Comparison of ENCODE assay signal across 15 cellular contexts in the genomic region with DNA sequence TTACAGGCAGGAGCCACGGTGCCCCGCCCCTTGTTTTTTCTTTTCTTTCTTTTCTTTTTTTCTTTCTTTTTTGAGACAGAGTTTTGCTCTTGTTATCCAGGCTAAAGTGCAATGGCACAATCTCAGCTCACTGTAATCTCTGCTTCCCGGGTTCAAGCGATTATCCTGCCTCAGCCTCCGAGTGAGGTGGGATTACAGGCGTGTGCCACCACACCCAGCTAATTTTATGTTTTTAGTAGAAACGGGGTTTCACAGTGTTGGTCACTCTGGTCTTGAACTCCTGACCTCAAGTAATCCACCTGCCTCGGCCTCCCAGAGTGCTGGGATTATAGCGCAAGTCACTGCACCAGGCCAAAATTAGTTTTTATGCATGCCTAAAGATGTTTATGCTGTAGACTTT. TPM values are rescaled to one million over a fixed set of nuclear protein-coding genes. Genes with fewer than 3 reads are reported as not detected.
DNase-seq lines count a peak whose midpoint lies in the region; ATAC-seq, FAIRE-seq and TF ChIP-seq lines count a peak whose summit lies in the region.
"Had no signal": no experiment of that assay in that cellular context is flagged by ENCODE, and none has a peak within 500 bp of the region (broad histone marks: within the 10 kb centered on the region; RNA-seq: fewer than 3 reads in every experiment).

No MANE protein-coding gene starts in this region.

- H3K36me3 ChIP-seq in Loucy (ENCODE audit: insufficient read depth, low read length) (peaks cover 45% of the 10 kb centered on the region), K562 (ENCODE audit: control insufficient read depth, insufficient read depth, low read length) (peaks cover 66% of the 10 kb centered on the region)

- intact Hi-C loops in K562 (cut with micrococcal nuclease), result loop anchor here (10.0 kb wide), 1 partner anchor 218 kb away; a partner anchor contains a TSS

- peaks cover 56% of the 10 kb centered on the region for H3K79me2 ChIP-seq in Loucy (ENCODE audit: insufficient read depth, low read length)
- peaks cover 54% of the 10 kb centered on the region for H3K79me2 ChIP-seq in K562 (ENCODE audit: control insufficient read depth, insufficient read depth, low read length)

- TF ChIP-seq POLR2A in K562 (conservative IDR thresholded peaks at IDR 0.05), result no peak

- no peaks in the 10 kb centered on the region for H3K27me3 Mint-ChIP-seq in T-helper 2 cell treated with Interferon-gamma antibody and Interleukin-4, amounts not matched to agents 5 μg/mL and 100 μg/mL, for 36 hours (ENCODE audit: low read depth)
- no peaks in the 10 kb centered on the region for H3K27me3 Mint-ChIP-seq in neural crest cell (ENCODE audit: low read depth)

- in situ Hi-C loops in K562 (cut with MboI), result no loop called here

- H3F3A ChIP-seq in Loucy (ENCODE audit: low read depth), result 0 out of 2 replicates have a peak, but pooled peaks cover 4% of the 10 kb centered on the region

- ATAC-seq in K562, result no peak
- ATAC-seq in GM18870 (IDR thresholded peaks at IDR 0.05; ENCODE audit: unreplicated experiment), result no peak
- ATAC-seq: left colon had no signal

- H3K27ac Mint-ChIP-seq in T-helper 2 cell treated with Interferon-gamma antibody and Interleukin-4, amounts not matched to agents 5 μg/mL and 100 μg/mL, for 36 hours, result no peak overlapping the region
- H3K27ac Mint-ChIP-seq in neural crest cell (ENCODE audit: unreplicated experiment), result no peak overlapping the region

- no peak for FAIRE-seq in K562 (lab: Jason Lieb, UNC)
- FAIRE-seq: A204.1, urothelium cell line had no signal

- TF ChIP-seq CTCF in Loucy (conservative IDR thresholded peaks at IDR 0.05; ENCODE audit: low read length) (no peak), K562 (IDR thresholded peaks at IDR 0.05 in 2 of 3, conservative IDR thresholded peaks at IDR 0.05 in 1 of 3; ENCODE audit: insufficient read depth in 2 of 3, low read depth in 1 of 3, low read length in 3 of 3) (no peak), neural crest cell (conservative IDR thresholded peaks at IDR 0.05) (no peak)

- TF ChIP-seq RAD21 in K562 (CRISPR knock-in tag; conservative IDR thresholded peaks at IDR 0.05 in 1 of 2, IDR thresholded peaks at IDR 0.05 in 1 of 2), result no peak

- DNase-seq in T-helper 2 cell treated with Interferon-gamma antibody and Interleukin-4, amounts not matched to agents 5 μg/mL and 100 μg/mL, for 36 hours (ENCODE audit: low spot score), result no peak
- DNase-seq in T-helper 2 cell (no peak), K562 (ENCODE audit: extremely low read depth in 1 of 4, low spot score in 3 of 4) (no peak), neural crest cell (ENCODE audit: low read depth, low spot score) (no peak), medulla oblongata (ENCODE audit: extremely low spot score) (no peak), MV-4-11 (lab: John Stamatoyannopoulos, UW) (no peak)
- DNase-seq: central memory CD4-positive, alpha-beta T cell; foreskin fibroblast; left colon; NCI-H510A had no signal

- no peak for TF ChIP-seq EP300 in K562 (IDR thresholded peaks at IDR 0.05; ENCODE audit: low read length)

- peak overlapping the region; percentile 86 for H3K4me2 ChIP-seq in Loucy (ENCODE audit: low read depth, low read length, poor library complexity, severe bottlenecking)
- peak overlapping the region; percentile 98; the same call in 1 of the 2 replicates for H3K4me2 ChIP-seq in K562 (ENCODE audit: insufficient read depth, low read length)

- CTCF ChIA-PET in K562 (lab: Yijun Ruan, JAX; ENCODE audit: low intra/inter-chr PET ratio), result no interaction called here

- H3K4me3 ChIP-seq in Loucy (ENCODE audit: low read length, poor library complexity, severe bottlenecking) (peak overlapping the region; percentile 92), K562 (peak overlapping the region; percentile 86)
- H3K4me3 ChIP-seq: SJSA1 had no signal

- H2AFZ ChIP-seq in Loucy (ENCODE audit: low read length) (no peak overlapping the region), K562 (ENCODE audit: low read depth, low read length) (no peak overlapping the region)

- H3K27me3 ChIP-seq in Loucy (ENCODE audit: insufficient read depth, low read length, poor library complexity, severe bottlenecking) (peaks cover 8% of the 10 kb centered on the region), K562 (ENCODE audit: control insufficient read depth in 2 of 2, insufficient read depth in 2 of 2, low read length in 2 of 2) (no peaks in the 10 kb centered on the region)
- H3K27me3 ChIP-seq: SJSA1 had no signal

- peak overlapping the region; percentile 96 for H3K9ac ChIP-seq in Loucy (ENCODE audit: low read depth, low read length, poor library complexity, severe bottlenecking)
- peak overlapping the region; percentile 75 to 99; a peak in 2 of 4 replicates for H3K9ac ChIP-seq in K562 (ENCODE audit: insufficient read depth in 1 of 2, low read depth in 2 of 2, low read length in 2 of 2)

- H3K36me3 Mint-ChIP-seq in T-helper 2 cell treated with Interferon-gamma antibody and Interleukin-4, amounts not matched to agents 5 μg/mL and 100 μg/mL, for 36 hours (ENCODE audit: low read depth), result peaks cover 65% of the 10 kb centered on the region
- peaks cover 32% of the 10 kb centered on the region for H3K36me3 Mint-ChIP-seq in neural crest cell (ENCODE audit: low read depth)

- H3K4me1 ChIP-seq in Loucy (ENCODE audit: insufficient read depth, low read length, poor library complexity, severe bottlenecking) (peaks cover 29% of the 10 kb centered on the region), K562 (replicated peaks in 1 of 2; ENCODE audit: control insufficient read depth in 2 of 2, insufficient read depth in 2 of 2, low read length in 2 of 2) (peaks cover 21 to 30% of the 10 kb centered on the region in 2 experiments; a peak in 4 of 5 replicates)

- no peaks in the 10 kb centered on the region for H3K9me3 Mint-ChIP-seq in T-helper 2 cell treated with Interferon-gamma antibody and Interleukin-4, amounts not matched to agents 5 μg/mL and 100 μg/mL, for 36 hours
- H3K9me3 Mint-ChIP-seq in neural crest cell, result no peaks in the 10 kb centered on the region

- peak overlapping the region; percentile 49 for H3K4me3 Mint-ChIP-seq in T-helper 2 cell treated with Interferon-gamma antibody and Interleukin-4, amounts not matched to agents 5 μg/mL and 100 μg/mL, for 36 hours
- H3K4me3 Mint-ChIP-seq in neural crest cell, result peak overlapping the region; percentile 82

- H3K9me3 ChIP-seq in Loucy (ENCODE audit: insufficient read depth, low read depth, low read length) (no peaks in the 10 kb centered on the region), K562 (replicated peaks; ENCODE audit: control insufficient read depth, insufficient read depth, low read depth, low read length) (no peaks in the 10 kb centered on the region)
- H3K9me3 ChIP-seq: SJSA1 had no signal

- POLR2A ChIA-PET in K562 (lab: Yijun Ruan, JAX), result interaction anchor here (0.9 to 1.7 kb wide), 3 partner anchors 14 to 40 kb away, joined by 3 to 4 read pairs (median 3); no protein-coding TSS in a partner anchor

- 11% methylated on average over 9 of the region's 9 CpGs for WGBS in K562 (ENCODE audit: insufficient coverage, low coverage, missing lambda C conversion rate)

- BruUV-seq in K562 (replicated peaks; lab: Mats Ljungman, UMichigan), result no TSS peak

- no peaks in the 10 kb centered on the region for H3K9me1 ChIP-seq in K562 (ENCODE audit: control insufficient read depth, insufficient read depth, low read length)

- peak overlapping the region; percentile 56; the same call in 1 of the 3 replicates for H3K27ac ChIP-seq in K562 (ENCODE audit: extremely low read depth, low read depth, low read length)
- H3K27ac ChIP-seq: SJSA1 had no signal

- peaks cover 54% of the 10 kb centered on the region for H4K20me1 ChIP-seq in Loucy (ENCODE audit: insufficient read depth, low read length, poor library complexity, severe bottlenecking)
- peaks cover 17% of the 10 kb centered on the region; the same call in 1 of the 2 replicates for H4K20me1 ChIP-seq in K562 (replicated peaks; ENCODE audit: control insufficient read depth, insufficient read depth, low read length)

- H3K4me1 Mint-ChIP-seq in T-helper 2 cell treated with Interferon-gamma antibody and Interleukin-4, amounts not matched to agents 5 μg/mL and 100 μg/mL, for 36 hours (ENCODE audit: low read depth), result peaks cover 39% of the 10 kb centered on the region
- peaks cover 39% of the 10 kb centered on the region for H3K4me1 Mint-ChIP-seq in neural crest cell

- H3K9me2 ChIP-seq in Loucy (replicated peaks; ENCODE audit: low read depth, low read length), result no peaks in the 10 kb centered on the region

RNA-seq across cellular contexts. Expression of a gene that starts 2.5 kb away (rescaled TPM):
- 205 and 265 TPM in 2 replicates for total RNA-seq in K562 (2011; cell fraction: chromatin; rRNA removed; ENCODE audit: low replicate concordance)
- 160 and 166 TPM in 2 replicates for total RNA-seq in K562 (2011; cell fraction: nucleolus; rRNA removed)
- 355 and 545 TPM in 2 replicates for total RNA-seq in K562 (2011; cell fraction: nucleoplasm; rRNA removed)
- total RNA-seq in K562 (2014; rRNA removed), result 998 and 1,475 TPM in 2 replicates
- total RNA-seq in K562 (2014; rRNA removed; fragmentation: Illumina TruSeq; extraction: Trizol), result 2,429 and 2,625 TPM in 2 replicates
- total RNA-seq in K562 (2015; rRNA removed; fragmentation: Illumina TruSeq; extraction: Trizol), result 1,966 and 2,155 TPM in 2 replicates
- 1,574 and 1,710 TPM in 2 replicates for total RNA-seq in K562 (2021)
- 1,725 and 2,163 TPM in 2 replicates for polyA plus RNA-seq in K562 (2011; rRNA removed)
- 410 and 873 TPM in 2 replicates for polyA plus RNA-seq in K562 (2011; cell fraction: cytosol; rRNA removed)
- polyA plus RNA-seq in K562 (2011; cell fraction: nucleus; rRNA removed), result 282 and 691 TPM in 2 replicates
- polyA plus RNA-seq in K562 (2012), result 2,790 and 3,257 TPM in 2 replicates
- 2,519 and 2,591 TPM in 2 replicates for polyA plus RNA-seq in K562 (2014; fragmentation: Illumina TruSeq; extraction: Trizol)
- polyA plus RNA-seq in K562 (2014; fragmentation: Nextera tagmentation; extraction: Ambion mirVana), result 1,000 to 10,000 TPM; 2,367 to 2,942 TPM
- polyA plus RNA-seq in K562 (2014; rRNA removed), result 2,582 and 2,839 TPM in 2 replicates
- polyA minus RNA-seq in K562 (2011; rRNA and poly(A)+ RNA removed), result 454 and 610 TPM in 2 replicates
- polyA minus RNA-seq in K562 (2011; cell fraction: cytosol; rRNA and poly(A)+ RNA removed), result 278 and 319 TPM in 2 replicates
- polyA minus RNA-seq in K562 (2011; cell fraction: nucleus; rRNA and poly(A)+ RNA removed), result 49.8 and 108 TPM in 2 replicates
- total RNA-seq in neural crest cell, result 1,290 and 1,300 TPM in 2 replicates

RNA-seq across cellular contexts. Expression of a gene that starts 7.6 kb away (rescaled TPM):
- 30.3 and 71.8 TPM in 2 replicates for total RNA-seq in K562 (2011; cell fraction: chromatin; rRNA removed; ENCODE audit: low replicate concordance)
- 21.2 and 21.8 TPM in 2 replicates for total RNA-seq in K562 (2011; cell fraction: nucleolus; rRNA removed)
- 33.3 and 46.4 TPM in 2 replicates for total RNA-seq in K562 (2011; cell fraction: nucleoplasm; rRNA removed)
- total RNA-seq in K562 (2014; rRNA removed) (3.8 and 6.0 TPM in 2 replicates), K562 (2014; rRNA removed; fragmentation: Illumina TruSeq; extraction: Trizol) (6.9 and 7.9 TPM in 2 replicates), K562 (2015; rRNA removed; fragmentation: Illumina TruSeq; extraction: Trizol) (5.1 and 6.0 TPM in 2 replicates), K562 (2021) (11.0 and 11.2 TPM in 2 replicates), neural crest cell (9.6 and 10.1 TPM in 2 replicates)
- polyA plus RNA-seq in K562 (2011; rRNA removed) (15.9 and 16.7 TPM in 2 replicates), K562 (2014; fragmentation: Illumina TruSeq; extraction: Trizol) (8.1 and 8.5 TPM in 2 replicates), K562 (2014; fragmentation: Nextera tagmentation; extraction: Ambion mirVana) (1 to 10 TPM; 2.2 to 2.7 TPM), K562 (2014; rRNA removed) (8.5 and 12.5 TPM in 2 replicates)
- polyA plus RNA-seq in K562 (2011; cell fraction: cytosol; rRNA removed), result 8.1 and 12.8 TPM in 2 replicates
- 21.0 and 24.6 TPM in 2 replicates for polyA plus RNA-seq in K562 (2011; cell fraction: nucleus; rRNA removed)
- polyA plus RNA-seq in K562 (2012), result 5.7 and 6.6 TPM in 2 replicates
- polyA minus RNA-seq in K562 (2011; rRNA and poly(A)+ RNA removed), result 19.7 and 22.4 TPM in 2 replicates
- polyA minus RNA-seq in K562 (2011; cell fraction: cytosol; rRNA and poly(A)+ RNA removed), result 6.8 and 12.5 TPM in 2 replicates
- polyA minus RNA-seq in K562 (2011; cell fraction: nucleus; rRNA and poly(A)+ RNA removed), result 12.4 and 18.9 TPM in 2 replicates
